In genomic region chr19:55250262-55251036, GRCh38 we compare ENCODE assay signal across 17 cellular contexts. TPM values are rescaled to one million over a fixed set of nuclear protein-coding genes. Genes with fewer than 3 reads are reported as not detected.
DNase-seq lines count a peak whose midpoint lies in the region; TF ChIP-seq lines count a peak whose summit lies in the region.
"Had no signal": no experiment of that assay in that cellular context is flagged by ENCODE, and none has a peak within 500 bp of the region (broad histone marks: within the 10 kb centered on the region; RNA-seq: fewer than 3 reads in every experiment).

No MANE protein-coding gene starts in this region.

- H3K9ac ChIP-seq in endodermal cell (ENCODE audit: extremely low read depth, low read length, poor library complexity, severe bottlenecking), result no peak overlapping the region

- H3K27ac Mint-ChIP-seq in T-helper 1 cell treated with Interleukin-12 subunit alpha and Interleukin-12 subunit beta and Interleukin-4 antibody, amounts not matched to agents 30 μg/mL and 1 μg/mL, for 36 hours, result peak overlapping the region; percentile 95
- H3K27ac Mint-ChIP-seq in endodermal cell, result peak overlapping the region; percentile 44

- no peaks in the 10 kb centered on the region for H3K27me3 ChIP-seq in endodermal cell (ENCODE audit: control insufficient read depth, insufficient read depth, low read length, poor library complexity, severe bottlenecking)
- no peaks in the 10 kb centered on the region for H3K27me3 ChIP-seq in spleen (replicated peaks in 1 of 7)
- H3K27me3 ChIP-seq in tibial nerve, result no peaks in the 10 kb centered on the region
- H3K27me3 ChIP-seq: gastroesophageal sphincter had no signal

- WGBS in endodermal cell (ENCODE audit: insufficient coverage in 1 of 2, insufficient read length in 1 of 2), 2 experiments, result 92 to 94% methylated on average over 9 to 18 of the region's 18 CpGs
- WGBS in spleen, 5 donors, result 87 to 93% (median 90%) methylated on average over 14 to 18 of the region's 18 CpGs
- 84 to 93% methylated on average over 18 of the region's 18 CpGs for WGBS in tibial nerve, 2 donors

- intact Hi-C loops in spleen (cut with DNase I; ENCODE audit: low total_unique reads), result loop anchor here (10.0 kb wide), 1 partner anchor 66 kb away; the partner anchor contains the start of gene SYT5

- peak overlapping the region; percentile 89 for H3K4me3 Mint-ChIP-seq in T-helper 1 cell treated with Interleukin-12 subunit alpha and Interleukin-12 subunit beta and Interleukin-4 antibody, amounts not matched to agents 30 μg/mL and 1 μg/mL, for 36 hours
- H3K4me3 Mint-ChIP-seq in endodermal cell, result no peak overlapping the region
- H3K4me3 Mint-ChIP-seq: brain had no signal

- no peaks in the 10 kb centered on the region for H3K27me3 Mint-ChIP-seq in T-helper 1 cell treated with Interleukin-12 subunit alpha and Interleukin-12 subunit beta and Interleukin-4 antibody, amounts not matched to agents 30 μg/mL and 1 μg/mL, for 36 hours (ENCODE audit: low read depth)
- no peaks in the 10 kb centered on the region for H3K27me3 Mint-ChIP-seq in endodermal cell (ENCODE audit: insufficient read depth)
- H3K27me3 Mint-ChIP-seq: brain had no signal

- H3K4me1 ChIP-seq in endodermal cell (ENCODE audit: control insufficient read depth, insufficient read depth, low read length) (no peaks in the 10 kb centered on the region), spleen (peaks cover 48 to 92% (median 88%) of the 10 kb centered on the region in 6 donors), tibial nerve (peaks cover 0 to 83% (median 27%) of the 10 kb centered on the region in 4 donors)
- H3K4me1 ChIP-seq: Caco-2 had no signal

- H3K4me3 ChIP-seq in endodermal cell (ENCODE audit: low read length) (no peak overlapping the region), spleen (peak overlapping the region in 1 of 8 donors; percentile 96), tibial nerve (no peak overlapping the region)
- H3K4me3 ChIP-seq: gastroesophageal sphincter had no signal

- POLR2A ChIA-PET in RWPE1 (lab: Yijun Ruan, JAX; ENCODE audit: low non-redundant PET), result no interaction called here

- peaks cover 22% of the 10 kb centered on the region for H3K36me3 Mint-ChIP-seq in T-helper 1 cell treated with Interleukin-12 subunit alpha and Interleukin-12 subunit beta and Interleukin-4 antibody, amounts not matched to agents 30 μg/mL and 1 μg/mL, for 36 hours (ENCODE audit: low read depth)
- H3K36me3 Mint-ChIP-seq in endodermal cell (ENCODE audit: low read depth), result peaks cover 7% of the 10 kb centered on the region

- peaks cover 9% of the 10 kb centered on the region for H3K36me3 ChIP-seq in endodermal cell (ENCODE audit: control insufficient read depth, insufficient read depth, low read length)
- peaks cover 0 to 49% (median 18%) of the 10 kb centered on the region in 6 donors for H3K36me3 ChIP-seq in spleen
- H3K36me3 ChIP-seq in tibial nerve, result peaks cover 0 to 23% (median 8%) of the 10 kb centered on the region in 3 donors

- H3K9me3 ChIP-seq in endodermal cell (ENCODE audit: control insufficient read depth, low read length) (no peaks in the 10 kb centered on the region), spleen (no peaks in the 10 kb centered on the region), tibial nerve (no peaks in the 10 kb centered on the region)
- H3K9me3 ChIP-seq: Caco-2, gastroesophageal sphincter had no signal

- no peak for TF ChIP-seq CTCF in RWPE1 (conservative IDR thresholded peaks at IDR 0.05; ENCODE audit: low read depth)
- TF ChIP-seq CTCF in endodermal cell (conservative IDR thresholded peaks at IDR 0.05), result no peak
- no peak for TF ChIP-seq CTCF in spleen (IDR thresholded peaks at IDR 0.05 in 8 of 11, conservative IDR thresholded peaks at IDR 0.05 in 3 of 11)
- TF ChIP-seq CTCF in tibial nerve (IDR thresholded peaks at IDR 0.05), result no peak

- no peaks in the 10 kb centered on the region for H3K9me3 Mint-ChIP-seq in T-helper 1 cell treated with Interleukin-12 subunit alpha and Interleukin-12 subunit beta and Interleukin-4 antibody, amounts not matched to agents 30 μg/mL and 1 μg/mL, for 36 hours
- H3K9me3 Mint-ChIP-seq in endodermal cell, result no peaks in the 10 kb centered on the region
- H3K9me3 Mint-ChIP-seq: brain had no signal

- H3K4me1 Mint-ChIP-seq in T-helper 1 cell treated with Interleukin-12 subunit alpha and Interleukin-12 subunit beta and Interleukin-4 antibody, amounts not matched to agents 30 μg/mL and 1 μg/mL, for 36 hours (ENCODE audit: low read depth), result peaks cover 38% of the 10 kb centered on the region
- peaks cover 16% of the 10 kb centered on the region for H3K4me1 Mint-ChIP-seq in endodermal cell

- no peak for TF ChIP-seq EP300 in tibial nerve (IDR thresholded peaks at IDR 0.05)

- TF ChIP-seq POLR2A in spleen (IDR thresholded peaks at IDR 0.05), result no peak
- TF ChIP-seq POLR2A in tibial nerve (IDR thresholded peaks at IDR 0.05), result no peak

- DNase-seq in T-helper 1 cell (no peak), RWPE1 (ENCODE audit: low spot score) (no peak), endodermal cell (no peak), spleen (no peak), NCI-H82 (lab: John Stamatoyannopoulos, UW) (no peak), tibial nerve (ENCODE audit: low spot score in 2 of 2) (no peak), dermis blood vessel endothelial cell (no peak)
- DNase-seq: Caco-2, GOT3, islet precursor cell, NCI-H2029 treated with DMSO at 0.1 percent for 48 hours, retina, SIG-M5 had no signal

- H3K27ac ChIP-seq in RWPE1 (peak overlapping the region; percentile 99), endodermal cell (ENCODE audit: low read depth, low read length) (no peak overlapping the region), spleen (peak overlapping the region in 5 of 8 donors; percentile 63 to 98 (median 97)), tibial nerve (no peak overlapping the region)
- H3K27ac ChIP-seq: 22Rv1, gastroesophageal sphincter had no signal

- CTCF ChIA-PET in RWPE1 (lab: Yijun Ruan, JAX), result no interaction called here

RNA-seq across cellular contexts. Expression of gene PPP6R1, which starts 8.4 kb away (rescaled TPM):
- 10 to 100 TPM; 74.8 to 79.9 TPM for total RNA-seq in endodermal cell
- polyA plus RNA-seq in endodermal cell (2013, experiment 1 of 2), result 42.2 TPM
- polyA plus RNA-seq in endodermal cell (2013, experiment 2 of 2), result 39.1 TPM
- 100 to 1,000 TPM; 113 to 150 (median 133) TPM for total RNA-seq in spleen
- 10 to 100 TPM; 49.2 to 90.5 (median 65.1) TPM for polyA plus RNA-seq in spleen
- total RNA-seq in tibial nerve, result 10 to 100 TPM; 35.4 to 56.7 (median 40.7) TPM
- 23.8 and 54.5 TPM in 2 replicates for total RNA-seq in dermis blood vessel endothelial cell

RNA-seq across cellular contexts. Expression of gene TMEM86B, which starts 21.9 kb away (rescaled TPM):
- total RNA-seq in endodermal cell, result 1 to 10 TPM; 2.9 to 5.9 TPM
- 4.9 TPM for polyA plus RNA-seq in endodermal cell (2013, experiment 1 of 2)
- 3.5 TPM for polyA plus RNA-seq in endodermal cell (2013, experiment 2 of 2)
- total RNA-seq in spleen, result 10 to 100 TPM in 3 of 7 donors, 1 to 10 TPM in 4; 7.5 to 11.7 (median 9.6) TPM
- 10 to 100 TPM; 11.8 to 31.5 (median 28.2) TPM for polyA plus RNA-seq in spleen
- 1 to 10 TPM in 3 of 4 donors, under 1 TPM in 1; 0.44 to 8.6 (median 3.0) TPM for total RNA-seq in tibial nerve
- 1.0 and 1.1 TPM in 2 replicates for total RNA-seq in dermis blood vessel endothelial cell

RNA-seq across cellular contexts. Expression of gene HSPBP1, which starts 29.5 kb away (rescaled TPM):
- total RNA-seq in endodermal cell, result 10 to 100 TPM; 43.7 to 48.5 TPM
- 38.6 TPM for polyA plus RNA-seq in endodermal cell (2013, experiment 1 of 2)
- polyA plus RNA-seq in endodermal cell (2013, experiment 2 of 2), result 41.3 TPM
- total RNA-seq in spleen, result 10 to 100 TPM; 14.2 to 26.8 (median 17.6) TPM
- polyA plus RNA-seq in spleen, result 10 to 100 TPM; 14.2 to 27.0 (median 26.4) TPM
- total RNA-seq in tibial nerve, result 10 to 100 TPM; 33.7 to 49.6 (median 40.5) TPM
- total RNA-seq in dermis blood vessel endothelial cell, result 23.5 and 41.4 TPM in 2 replicates

RNA-seq across cellular contexts. Expression of gene BRSK1, which starts 33.3 kb away (rescaled TPM):
- total RNA-seq in endodermal cell, result 10 to 100 TPM; 75.9 to 91.4 TPM
- 53.5 TPM for polyA plus RNA-seq in endodermal cell (2013, experiment 1 of 2)
- 51.8 TPM for polyA plus RNA-seq in endodermal cell (2013, experiment 2 of 2)
- 1 to 10 TPM in 5 of 7 donors, under 1 TPM in 2; 0.79 to 2.9 (median 1.7) TPM for total RNA-seq in spleen
- polyA plus RNA-seq in spleen, result 1 to 10 TPM in 2 of 3 donors, under 1 TPM in 1; 0.70 to 1.5 (median 1.0) TPM
- 1 to 10 TPM; 4.6 to 6.9 (median 5.9) TPM for total RNA-seq in tibial nerve
- total RNA-seq in dermis blood vessel endothelial cell, result 0.79 and 2.2 TPM in 2 replicates

RNA-seq across cellular contexts. Expression of gene PTPRH, which starts 41.1 kb away (rescaled TPM):
- total RNA-seq in endodermal cell (not detected), spleen (10 to 100 TPM; 36.8 to 97.9 (median 53.8) TPM), tibial nerve (1 to 10 TPM; 1.2 to 3.9 (median 2.1) TPM), dermis blood vessel endothelial cell (0.17 and 0.19 TPM in 2 replicates)
- 2.1 TPM for polyA plus RNA-seq in endodermal cell (2013, experiment 1 of 2)
- polyA plus RNA-seq in endodermal cell (2013, experiment 2 of 2), result 1.3 TPM
- 10 to 100 TPM in 2 of 3 donors, 1 to 10 TPM in 1; 6.5 to 31.7 (median 14.9) TPM for polyA plus RNA-seq in spleen

Comparison
In these comparisons a context has a peak if more than half of its experiments do, and no peak if none do; other contexts are left out.
1. H3K27ac ChIP-seq: peak in RWPE1 (single experiment) and spleen (5 of 8); none in endodermal cell (single experiment) and tibial nerve (0 of 4).